1 cellular context compared by ENCODE assay signal in the genomic region with DNA sequence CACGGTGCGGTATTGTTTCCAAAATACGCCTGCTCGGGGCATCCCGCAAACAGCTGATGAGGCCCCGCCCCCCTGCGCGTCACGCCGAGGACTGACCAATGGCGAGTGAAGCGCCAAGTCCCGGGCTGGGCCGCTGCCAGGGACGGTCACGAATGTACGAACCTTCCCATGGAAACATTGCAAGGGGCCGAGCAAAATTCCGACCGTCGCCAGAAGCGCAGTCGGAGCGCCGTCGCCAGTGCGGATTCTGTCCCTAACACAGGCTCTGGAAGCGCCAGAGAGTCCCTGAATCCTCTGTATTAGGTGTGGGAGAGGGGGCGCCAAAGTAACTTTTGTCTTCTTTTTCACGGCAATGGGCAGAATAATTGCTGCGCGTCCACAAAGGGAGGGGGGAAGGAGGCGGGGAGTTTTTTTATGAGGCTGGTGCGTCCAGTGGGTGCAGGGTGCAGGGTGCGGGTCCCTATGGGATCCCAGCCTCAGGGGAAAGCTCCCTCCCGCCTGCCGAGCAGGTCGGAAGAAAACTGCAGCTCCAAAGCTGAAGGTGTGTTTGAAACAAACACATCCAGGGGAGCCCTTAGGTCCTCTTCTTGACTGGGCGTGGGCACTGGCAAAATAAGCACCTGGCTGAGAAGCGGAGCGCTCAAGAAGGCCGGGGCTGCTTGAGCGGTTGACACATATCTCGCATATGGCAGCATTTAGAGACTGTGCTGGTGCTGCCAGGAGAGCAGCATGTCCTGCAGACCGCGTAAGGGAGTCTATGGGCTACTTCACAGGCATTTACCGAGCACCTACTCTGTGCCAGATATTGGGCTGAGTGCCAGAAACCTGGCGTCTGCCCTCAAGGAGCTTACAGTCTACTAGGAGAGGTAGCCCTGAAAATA.
TF ChIP-seq lines count a peak whose summit lies in the region.

A gene with protein sequence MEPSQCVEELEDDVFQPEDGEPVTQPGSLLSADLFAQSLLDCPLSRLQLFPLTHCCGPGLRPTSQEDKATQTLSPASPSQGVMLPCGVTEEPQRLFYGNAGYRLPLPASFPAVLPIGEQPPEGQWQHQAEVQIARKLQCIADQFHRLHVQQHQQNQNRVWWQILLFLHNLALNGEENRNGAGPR (minus strand): TSS at position 25 of the 881 bp plus-strand sequence. CDS start 2,793 bp downstream, outside the sequence.

TF ChIP-seq in K562, 482 proteins besides CTCF, POLR2A, EP300 and RAD21 (continued from another document and continues in another):
- TF ChIP-seq, protein P1, sequence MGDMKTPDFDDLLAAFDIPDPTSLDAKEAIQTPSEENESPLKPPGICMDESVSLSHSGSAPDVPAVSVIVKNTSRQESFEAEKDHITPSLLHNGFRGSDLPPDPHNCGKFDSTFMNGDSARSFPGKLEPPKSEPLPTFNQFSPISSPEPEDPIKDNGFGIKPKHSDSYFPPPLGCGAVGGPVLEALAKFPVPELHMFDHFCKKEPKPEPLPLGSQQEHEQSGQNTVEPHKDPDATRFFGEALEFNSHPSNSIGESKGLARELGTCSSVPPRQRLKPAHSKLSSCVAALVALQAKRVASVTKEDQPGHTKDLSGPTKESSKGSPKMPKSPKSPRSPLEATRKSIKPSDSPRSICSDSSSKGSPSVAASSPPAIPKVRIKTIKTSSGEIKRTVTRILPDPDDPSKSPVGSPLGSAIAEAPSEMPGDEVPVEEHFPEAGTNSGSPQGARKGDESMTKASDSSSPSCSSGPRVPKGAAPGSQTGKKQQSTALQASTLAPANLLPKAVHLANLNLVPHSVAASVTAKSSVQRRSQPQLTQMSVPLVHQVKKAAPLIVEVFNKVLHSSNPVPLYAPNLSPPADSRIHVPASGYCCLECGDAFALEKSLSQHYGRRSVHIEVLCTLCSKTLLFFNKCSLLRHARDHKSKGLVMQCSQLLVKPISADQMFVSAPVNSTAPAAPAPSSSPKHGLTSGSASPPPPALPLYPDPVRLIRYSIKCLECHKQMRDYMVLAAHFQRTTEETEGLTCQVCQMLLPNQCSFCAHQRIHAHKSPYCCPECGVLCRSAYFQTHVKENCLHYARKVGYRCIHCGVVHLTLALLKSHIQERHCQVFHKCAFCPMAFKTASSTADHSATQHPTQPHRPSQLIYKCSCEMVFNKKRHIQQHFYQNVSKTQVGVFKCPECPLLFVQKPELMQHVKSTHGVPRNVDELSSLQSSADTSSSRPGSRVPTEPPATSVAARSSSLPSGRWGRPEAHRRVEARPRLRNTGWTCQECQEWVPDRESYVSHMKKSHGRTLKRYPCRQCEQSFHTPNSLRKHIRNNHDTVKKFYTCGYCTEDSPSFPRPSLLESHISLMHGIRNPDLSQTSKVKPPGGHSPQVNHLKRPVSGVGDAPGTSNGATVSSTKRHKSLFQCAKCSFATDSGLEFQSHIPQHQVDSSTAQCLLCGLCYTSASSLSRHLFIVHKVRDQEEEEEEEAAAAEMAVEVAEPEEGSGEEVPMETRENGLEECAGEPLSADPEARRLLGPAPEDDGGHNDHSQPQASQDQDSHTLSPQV (IDR thresholded peaks at IDR 0.05): no peak
- TF ChIP-seq NCOR1 (IDR thresholded peaks at IDR 0.05) (no peak; the same call in 1 of the 2 replicates), TEAD4 (IDR thresholded peaks at IDR 0.05; ENCODE audit: low read length) (peak; percentile 73), TEAD4 (CRISPR knock-in tag; IDR thresholded peaks at IDR 0.05; ENCODE audit: borderline replicate concordance) (no peak), PYGO2 (tag; IDR thresholded peaks at IDR 0.05) (no peak), ELF1 (tag; IDR thresholded peaks at IDR 0.05) (no peak), RBFOX2 (IDR thresholded peaks at IDR 0.05; ENCODE audit: low read depth, low read length) (peak; percentile 58; the same call in 1 of the 2 replicates), ZNF77 (CRISPR knock-in tag; IDR thresholded peaks at IDR 0.05) (no peak), GABPA (tag; conservative IDR thresholded peaks at IDR 0.05; ENCODE audit: low read depth) (0 out of 2 replicates have a peak, but pooled peaks have one; percentile 25), HDAC1 (IDR thresholded peaks at IDR 0.05) (no peak), SRSF9 (IDR thresholded peaks at IDR 0.05; ENCODE audit: borderline replicate concordance, low read depth, low read length) (no peak), GATAD2B (IDR thresholded peaks at IDR 0.05; ENCODE audit: borderline replicate concordance) (no peak), PURB (CRISPR knock-in tag; IDR thresholded peaks at IDR 0.05; ENCODE audit: low read depth) (no peak), ZNF778 (CRISPR knock-in tag; IDR thresholded peaks at IDR 0.05) (no peak), KLF10 (CRISPR knock-in tag; IDR thresholded peaks at IDR 0.05) (no peak), POLR3G (IDR thresholded peaks at IDR 0.05; ENCODE audit: extremely low read depth, insufficient read length, insufficient replicate concordance) (no peak), ZNF584 (CRISPR knock-in tag; IDR thresholded peaks at IDR 0.05; ENCODE audit: low read depth) (no peak), HDAC6 (IDR thresholded peaks at IDR 0.05; ENCODE audit: low read depth, low read length) (no peak), RCOR1 (IDR thresholded peaks at IDR 0.05; ENCODE audit: borderline replicate concordance in 1 of 2, low read depth in 2 of 2, low read length in 2 of 2) (peak in 1 of 2 experiments; percentile 80; a peak in 2 of 4 replicates), ZNF41 (CRISPR knock-in tag; conservative IDR thresholded peaks at IDR 0.05) (no peak), XRCC3 (IDR thresholded peaks at IDR 0.05) (no peak), ZNF589 (CRISPR knock-in tag; IDR thresholded peaks at IDR 0.05; ENCODE audit: low read depth) (no peak), HMG20B (CRISPR knock-in tag; IDR thresholded peaks at IDR 0.05) (no peak), MBD2 (IDR thresholded peaks at IDR 0.05; ENCODE audit: borderline replicate concordance, low read depth) (no peak), GABPB1 (CRISPR knock-in tag; IDR thresholded peaks at IDR 0.05) (no peak)
- TF ChIP-seq, protein P2, sequence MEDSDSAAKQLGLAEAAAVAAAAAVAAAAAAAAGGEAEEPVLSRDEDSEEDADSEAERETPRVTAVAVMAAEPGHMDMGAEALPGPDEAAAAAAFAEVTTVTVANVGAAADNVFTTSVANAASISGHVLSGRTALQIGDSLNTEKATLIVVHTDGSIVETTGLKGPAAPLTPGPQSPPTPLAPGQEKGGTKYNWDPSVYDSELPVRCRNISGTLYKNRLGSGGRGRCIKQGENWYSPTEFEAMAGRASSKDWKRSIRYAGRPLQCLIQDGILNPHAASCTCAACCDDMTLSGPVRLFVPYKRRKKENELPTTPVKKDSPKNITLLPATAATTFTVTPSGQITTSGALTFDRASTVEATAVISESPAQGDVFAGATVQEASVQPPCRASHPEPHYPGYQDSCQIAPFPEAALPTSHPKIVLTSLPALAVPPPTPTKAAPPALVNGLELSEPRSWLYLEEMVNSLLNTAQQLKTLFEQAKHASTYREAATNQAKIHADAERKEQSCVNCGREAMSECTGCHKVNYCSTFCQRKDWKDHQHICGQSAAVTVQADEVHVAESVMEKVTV (CRISPR knock-in tag; IDR thresholded peaks at IDR 0.05): no peak
- TF ChIP-seq, protein P3, sequence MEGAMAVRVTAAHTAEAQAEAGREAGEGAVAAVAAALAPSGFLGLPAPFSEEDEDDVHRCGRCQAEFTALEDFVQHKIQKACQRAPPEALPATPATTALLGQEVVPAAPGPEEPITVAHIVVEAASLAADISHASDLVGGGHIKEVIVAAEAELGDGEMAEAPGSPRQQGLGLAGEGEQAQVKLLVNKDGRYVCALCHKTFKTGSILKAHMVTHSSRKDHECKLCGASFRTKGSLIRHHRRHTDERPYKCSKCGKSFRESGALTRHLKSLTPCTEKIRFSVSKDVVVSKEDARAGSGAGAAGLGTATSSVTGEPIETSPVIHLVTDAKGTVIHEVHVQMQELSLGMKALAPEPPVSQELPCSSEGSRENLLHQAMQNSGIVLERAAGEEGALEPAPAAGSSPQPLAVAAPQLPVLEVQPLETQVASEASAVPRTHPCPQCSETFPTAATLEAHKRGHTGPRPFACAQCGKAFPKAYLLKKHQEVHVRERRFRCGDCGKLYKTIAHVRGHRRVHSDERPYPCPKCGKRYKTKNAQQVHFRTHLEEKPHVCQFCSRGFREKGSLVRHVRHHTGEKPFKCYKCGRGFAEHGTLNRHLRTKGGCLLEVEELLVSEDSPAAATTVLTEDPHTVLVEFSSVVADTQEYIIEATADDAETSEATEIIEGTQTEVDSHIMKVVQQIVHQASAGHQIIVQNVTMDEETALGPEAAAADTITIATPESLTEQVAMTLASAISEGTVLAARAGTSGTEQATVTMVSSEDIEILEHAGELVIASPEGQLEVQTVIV (CRISPR knock-in tag; IDR thresholded peaks at IDR 0.05; ENCODE audit: borderline replicate concordance): no peak
- TF ChIP-seq, protein P4, sequence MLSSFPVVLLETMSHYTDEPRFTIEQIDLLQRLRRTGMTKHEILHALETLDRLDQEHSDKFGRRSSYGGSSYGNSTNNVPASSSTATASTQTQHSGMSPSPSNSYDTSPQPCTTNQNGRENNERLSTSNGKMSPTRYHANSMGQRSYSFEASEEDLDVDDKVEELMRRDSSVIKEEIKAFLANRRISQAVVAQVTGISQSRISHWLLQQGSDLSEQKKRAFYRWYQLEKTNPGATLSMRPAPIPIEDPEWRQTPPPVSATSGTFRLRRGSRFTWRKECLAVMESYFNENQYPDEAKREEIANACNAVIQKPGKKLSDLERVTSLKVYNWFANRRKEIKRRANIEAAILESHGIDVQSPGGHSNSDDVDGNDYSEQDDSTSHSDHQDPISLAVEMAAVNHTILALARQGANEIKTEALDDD (IDR thresholded peaks at IDR 0.05): no peak
- TF ChIP-seq, protein P5, sequence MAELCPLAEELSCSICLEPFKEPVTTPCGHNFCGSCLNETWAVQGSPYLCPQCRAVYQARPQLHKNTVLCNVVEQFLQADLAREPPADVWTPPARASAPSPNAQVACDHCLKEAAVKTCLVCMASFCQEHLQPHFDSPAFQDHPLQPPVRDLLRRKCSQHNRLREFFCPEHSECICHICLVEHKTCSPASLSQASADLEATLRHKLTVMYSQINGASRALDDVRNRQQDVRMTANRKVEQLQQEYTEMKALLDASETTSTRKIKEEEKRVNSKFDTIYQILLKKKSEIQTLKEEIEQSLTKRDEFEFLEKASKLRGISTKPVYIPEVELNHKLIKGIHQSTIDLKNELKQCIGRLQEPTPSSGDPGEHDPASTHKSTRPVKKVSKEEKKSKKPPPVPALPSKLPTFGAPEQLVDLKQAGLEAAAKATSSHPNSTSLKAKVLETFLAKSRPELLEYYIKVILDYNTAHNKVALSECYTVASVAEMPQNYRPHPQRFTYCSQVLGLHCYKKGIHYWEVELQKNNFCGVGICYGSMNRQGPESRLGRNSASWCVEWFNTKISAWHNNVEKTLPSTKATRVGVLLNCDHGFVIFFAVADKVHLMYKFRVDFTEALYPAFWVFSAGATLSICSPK (IDR thresholded peaks at IDR 0.05; ENCODE audit: borderline replicate concordance): no peak
- TF ChIP-seq, protein P6, sequence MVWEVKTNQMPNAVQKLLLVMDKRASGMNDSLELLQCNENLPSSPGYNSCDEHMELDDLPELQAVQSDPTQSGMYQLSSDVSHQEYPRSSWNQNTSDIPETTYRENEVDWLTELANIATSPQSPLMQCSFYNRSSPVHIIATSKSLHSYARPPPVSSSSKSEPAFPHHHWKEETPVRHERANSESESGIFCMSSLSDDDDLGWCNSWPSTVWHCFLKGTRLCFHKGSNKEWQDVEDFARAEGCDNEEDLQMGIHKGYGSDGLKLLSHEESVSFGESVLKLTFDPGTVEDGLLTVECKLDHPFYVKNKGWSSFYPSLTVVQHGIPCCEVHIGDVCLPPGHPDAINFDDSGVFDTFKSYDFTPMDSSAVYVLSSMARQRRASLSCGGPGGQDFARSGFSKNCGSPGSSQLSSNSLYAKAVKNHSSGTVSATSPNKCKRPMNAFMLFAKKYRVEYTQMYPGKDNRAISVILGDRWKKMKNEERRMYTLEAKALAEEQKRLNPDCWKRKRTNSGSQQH (CRISPR knock-in tag; IDR thresholded peaks at IDR 0.05): no peak
- TF ChIP-seq, protein P7, sequence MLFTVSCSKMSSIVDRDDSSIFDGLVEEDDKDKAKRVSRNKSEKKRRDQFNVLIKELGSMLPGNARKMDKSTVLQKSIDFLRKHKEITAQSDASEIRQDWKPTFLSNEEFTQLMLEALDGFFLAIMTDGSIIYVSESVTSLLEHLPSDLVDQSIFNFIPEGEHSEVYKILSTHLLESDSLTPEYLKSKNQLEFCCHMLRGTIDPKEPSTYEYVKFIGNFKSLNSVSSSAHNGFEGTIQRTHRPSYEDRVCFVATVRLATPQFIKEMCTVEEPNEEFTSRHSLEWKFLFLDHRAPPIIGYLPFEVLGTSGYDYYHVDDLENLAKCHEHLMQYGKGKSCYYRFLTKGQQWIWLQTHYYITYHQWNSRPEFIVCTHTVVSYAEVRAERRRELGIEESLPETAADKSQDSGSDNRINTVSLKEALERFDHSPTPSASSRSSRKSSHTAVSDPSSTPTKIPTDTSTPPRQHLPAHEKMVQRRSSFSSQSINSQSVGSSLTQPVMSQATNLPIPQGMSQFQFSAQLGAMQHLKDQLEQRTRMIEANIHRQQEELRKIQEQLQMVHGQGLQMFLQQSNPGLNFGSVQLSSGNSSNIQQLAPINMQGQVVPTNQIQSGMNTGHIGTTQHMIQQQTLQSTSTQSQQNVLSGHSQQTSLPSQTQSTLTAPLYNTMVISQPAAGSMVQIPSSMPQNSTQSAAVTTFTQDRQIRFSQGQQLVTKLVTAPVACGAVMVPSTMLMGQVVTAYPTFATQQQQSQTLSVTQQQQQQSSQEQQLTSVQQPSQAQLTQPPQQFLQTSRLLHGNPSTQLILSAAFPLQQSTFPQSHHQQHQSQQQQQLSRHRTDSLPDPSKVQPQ (CRISPR knock-in tag; IDR thresholded peaks at IDR 0.05; ENCODE audit: borderline replicate concordance): no peak
- TF ChIP-seq, protein P8, sequence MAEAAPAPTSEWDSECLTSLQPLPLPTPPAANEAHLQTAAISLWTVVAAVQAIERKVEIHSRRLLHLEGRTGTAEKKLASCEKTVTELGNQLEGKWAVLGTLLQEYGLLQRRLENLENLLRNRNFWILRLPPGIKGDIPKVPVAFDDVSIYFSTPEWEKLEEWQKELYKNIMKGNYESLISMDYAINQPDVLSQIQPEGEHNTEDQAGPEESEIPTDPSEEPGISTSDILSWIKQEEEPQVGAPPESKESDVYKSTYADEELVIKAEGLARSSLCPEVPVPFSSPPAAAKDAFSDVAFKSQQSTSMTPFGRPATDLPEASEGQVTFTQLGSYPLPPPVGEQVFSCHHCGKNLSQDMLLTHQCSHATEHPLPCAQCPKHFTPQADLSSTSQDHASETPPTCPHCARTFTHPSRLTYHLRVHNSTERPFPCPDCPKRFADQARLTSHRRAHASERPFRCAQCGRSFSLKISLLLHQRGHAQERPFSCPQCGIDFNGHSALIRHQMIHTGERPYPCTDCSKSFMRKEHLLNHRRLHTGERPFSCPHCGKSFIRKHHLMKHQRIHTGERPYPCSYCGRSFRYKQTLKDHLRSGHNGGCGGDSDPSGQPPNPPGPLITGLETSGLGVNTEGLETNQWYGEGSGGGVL (CRISPR knock-in tag; IDR thresholded peaks at IDR 0.05): no peak
- TF ChIP-seq, protein P9, sequence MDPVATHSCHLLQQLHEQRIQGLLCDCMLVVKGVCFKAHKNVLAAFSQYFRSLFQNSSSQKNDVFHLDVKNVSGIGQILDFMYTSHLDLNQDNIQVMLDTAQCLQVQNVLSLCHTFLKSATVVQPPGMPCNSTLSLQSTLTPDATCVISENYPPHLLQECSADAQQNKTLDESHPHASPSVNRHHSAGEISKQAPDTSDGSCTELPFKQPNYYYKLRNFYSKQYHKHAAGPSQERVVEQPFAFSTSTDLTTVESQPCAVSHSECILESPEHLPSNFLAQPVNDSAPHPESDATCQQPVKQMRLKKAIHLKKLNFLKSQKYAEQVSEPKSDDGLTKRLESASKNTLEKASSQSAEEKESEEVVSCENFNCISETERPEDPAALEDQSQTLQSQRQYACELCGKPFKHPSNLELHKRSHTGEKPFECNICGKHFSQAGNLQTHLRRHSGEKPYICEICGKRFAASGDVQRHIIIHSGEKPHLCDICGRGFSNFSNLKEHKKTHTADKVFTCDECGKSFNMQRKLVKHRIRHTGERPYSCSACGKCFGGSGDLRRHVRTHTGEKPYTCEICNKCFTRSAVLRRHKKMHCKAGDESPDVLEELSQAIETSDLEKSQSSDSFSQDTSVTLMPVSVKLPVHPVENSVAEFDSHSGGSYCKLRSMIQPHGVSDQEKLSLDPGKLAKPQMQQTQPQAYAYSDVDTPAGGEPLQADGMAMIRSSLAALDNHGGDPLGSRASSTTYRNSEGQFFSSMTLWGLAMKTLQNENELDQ (CRISPR knock-in tag; IDR thresholded peaks at IDR 0.05; ENCODE audit: borderline replicate concordance): no peak
